In genomic region chr12:118840878-118841277, GRCh38 we compare ENCODE assay signal across 23 cellular contexts.
DNase-seq lines count a peak whose midpoint lies in the region; ATAC-seq, FAIRE-seq and TF ChIP-seq lines count a peak whose summit lies in the region.
"Had no signal": no experiment of that assay in that cellular context is flagged by ENCODE, and none has a peak within 500 bp of the region (broad histone marks: within the 10 kb centered on the region; RNA-seq: fewer than 3 reads in every experiment).

No MANE protein-coding gene starts in this region.

- H3K9ac ChIP-seq in HepG2 (ENCODE audit: insufficient read depth, low read depth, low read length) = no peak overlapping the region
- no peak overlapping the region for H3K9ac ChIP-seq in GM12878 (ENCODE audit: control insufficient read depth, insufficient read depth, low read length)
- H3K9ac ChIP-seq in mammary epithelial cell (ENCODE audit: insufficient read depth, low read length) = no peak overlapping the region
- H3K9ac ChIP-seq: BLaER1 had no signal

- POLR2A ChIA-PET in HepG2 (lab: Yijun Ruan, JAX) (no interaction called here), GM12878 (lab: Charles Lee) (no interaction called here)

- no peak overlapping the region for H3K4me2 ChIP-seq in HepG2 (ENCODE audit: low read depth, low read length)
- no peak overlapping the region for H3K4me2 ChIP-seq in GM12878 (ENCODE audit: control insufficient read depth, insufficient read depth)
- no peak overlapping the region for H3K4me2 ChIP-seq in mammary epithelial cell (ENCODE audit: insufficient read depth, low read depth, low read length)
- H3K4me2 ChIP-seq: BLaER1 had no signal

- H3K4me1 ChIP-seq in HepG2 (ENCODE audit: insufficient read depth, low read length) (no peaks in the 10 kb centered on the region), right lobe of liver (no peaks in the 10 kb centered on the region), GM12878 (ENCODE audit: control insufficient read depth, insufficient read depth, low read length) (no peaks in the 10 kb centered on the region), mammary epithelial cell (ENCODE audit: insufficient read depth, low read length) (no peaks in the 10 kb centered on the region)
- H3K4me1 ChIP-seq: BE2C had no signal

- H2AFZ ChIP-seq in HepG2 (ENCODE audit: low read length) = no peak overlapping the region
- H2AFZ ChIP-seq in GM12878 (ENCODE audit: control insufficient read depth, low read depth, low read length) = no peak overlapping the region
- no peak overlapping the region for H2AFZ ChIP-seq in mammary epithelial cell (ENCODE audit: low read depth, low read length)

- RAD21 ChIA-PET in GM12878 (lab: Charles Lee; ENCODE audit: unreplicated experiment) = no interaction called here

- TF ChIP-seq RAD21 in HepG2 (CRISPR knock-in tag; IDR thresholded peaks at IDR 0.05) (no peak), GM12878 (IDR thresholded peaks at IDR 0.05; ENCODE audit: insufficient read depth, low read depth, low read length) (no peak)

- no peak overlapping the region for H3K4me3 ChIP-seq in HepG2 (replicated peaks in 1 of 3; ENCODE audit: insufficient read depth in 1 of 3, low read depth in 2 of 3, low read length in 3 of 3)
- H3K4me3 ChIP-seq in right lobe of liver = no peak overlapping the region
- H3K4me3 ChIP-seq in GM12878 = no peak overlapping the region
- no peak overlapping the region for H3K4me3 ChIP-seq in mammary epithelial cell (replicated peaks in 1 of 3; ENCODE audit: insufficient read depth in 1 of 3, low read depth in 2 of 3, low read length in 3 of 3)
- H3K4me3 ChIP-seq: BLaER1 had no signal

- H3K27ac ChIP-seq in HepG2 (ENCODE audit: extremely low read length, insufficient read depth, low read length) (no peak overlapping the region), right lobe of liver (no peak overlapping the region), GM12878 (ENCODE audit: control insufficient read depth, insufficient read depth) (no peak overlapping the region), mammary epithelial cell (ENCODE audit: insufficient read depth, low read depth, low read length) (no peak overlapping the region)
- H3K27ac ChIP-seq: BLaER1 had no signal

- intact Hi-C loops in HepG2 (cut with micrococcal nuclease; ENCODE audit: unreplicated experiment) = loop anchor here (2.0 kb wide), 1 partner anchor 126 kb away; no protein-coding TSS in a partner anchor
- intact Hi-C loops in right lobe of liver (cut with DNase I) = no loop called here
- intact Hi-C loops in GM12878 (cut with micrococcal nuclease; ENCODE audit: unreplicated experiment) = loop anchor here (5.0 to 10.0 kb wide), 2 partner anchors 126 to 434 kb away; no protein-coding TSS in a partner anchor
- intact Hi-C loops in mammary epithelial cell (cut with micrococcal nuclease) = no loop called here

- H4K20me1 ChIP-seq in HepG2 (ENCODE audit: insufficient read depth, low read length) (no peaks in the 10 kb centered on the region), GM12878 (ENCODE audit: control insufficient read depth, insufficient read depth) (no peaks in the 10 kb centered on the region), mammary epithelial cell (ENCODE audit: insufficient read depth, low read length) (no peaks in the 10 kb centered on the region)
- H4K20me1 ChIP-seq: BLaER1 had no signal

- H3K79me2 ChIP-seq in HepG2 (ENCODE audit: insufficient read depth, low read length) (no peaks in the 10 kb centered on the region), GM12878 (ENCODE audit: control insufficient read depth, insufficient read depth, low read length) (no peaks in the 10 kb centered on the region), mammary epithelial cell (ENCODE audit: insufficient read depth, low read length) (no peaks in the 10 kb centered on the region)

- ATAC-seq in HepG2 (no peak), right lobe of liver (no peak), GM12878 (no peak)

- BruUV-seq in HepG2 (replicated peaks; lab: Mats Ljungman, UMichigan) (no TSS peak), GM12878 (replicated peaks; lab: Mats Ljungman, UMichigan) (no TSS peak), mammary epithelial cell (replicated peaks; lab: Mats Ljungman, UMichigan) (no TSS peak)

- H3K27me3 ChIP-seq in HepG2 (ENCODE audit: control insufficient read depth in 1 of 2, insufficient read depth in 2 of 2, low read length in 2 of 2) = no peaks in the 10 kb centered on the region; a peak in 1 of 5 replicates
- H3K27me3 ChIP-seq in right lobe of liver = no peaks in the 10 kb centered on the region
- no peaks in the 10 kb centered on the region for H3K27me3 ChIP-seq in GM12878 (replicated peaks in 1 of 2; ENCODE audit: control insufficient read depth in 2 of 2, insufficient read depth in 2 of 2, low read length in 1 of 2)
- H3K27me3 ChIP-seq in mammary epithelial cell (ENCODE audit: insufficient read depth, low read length) = no peaks in the 10 kb centered on the region
- H3K27me3 ChIP-seq: BE2C, BLaER1 had no signal

- dilution Hi-C loops in mammary epithelial cell (cut with HindIII; ENCODE audit: low sequenced_read_pairs) = no loop called here

- no peak for TF ChIP-seq CTCF in HepG2 (CRISPR knock-in tag; IDR thresholded peaks at IDR 0.05)
- no peak for TF ChIP-seq CTCF in right lobe of liver (IDR thresholded peaks at IDR 0.05)
- TF ChIP-seq CTCF in GM12878 (IDR thresholded peaks at IDR 0.05 in 2 of 3, conservative IDR thresholded peaks at IDR 0.05 in 1 of 3; ENCODE audit: control insufficient read depth in 2 of 3, extremely low read depth in 1 of 3, insufficient read depth in 1 of 3, low read depth in 3 of 3, low read length in 3 of 3) = no peak
- no peak for TF ChIP-seq CTCF in mammary epithelial cell (conservative IDR thresholded peaks at IDR 0.05 in 1 of 2, IDR thresholded peaks at IDR 0.05 in 1 of 2; ENCODE audit: extremely low read depth in 1 of 2, insufficient read depth in 1 of 2, low read depth in 1 of 2, low read length in 2 of 2)

- no peak for DNase-seq in HepG2 (ENCODE audit: low spot score)
- DNase-seq in right lobe of liver = no peak
- no peak for DNase-seq in GM12878 (ENCODE audit: low read depth, low spot score)
- no peak for DNase-seq in mammary epithelial cell
- no peak for DNase-seq in SHP77 (lab: John Stamatoyannopoulos, UW)
- DNase-seq: 8988T; BE2C; C1 segment of cervical spinal cord; CD4-positive, alpha-beta memory T cell; CD4-positive, CD25-positive, alpha-beta regulatory T cell; CD8-positive, alpha-beta memory T cell; COR-L47; DMS 273 treated with DMSO at 0.1 percent for 48 hours; DMS153; DMS53; DMS79; DND-41; EL; GDM1 had no signal

- TF ChIP-seq POLR2A in HepG2 (IDR thresholded peaks at IDR 0.05; ENCODE audit: insufficient read depth in 1 of 2, low read depth in 2 of 2, low read length in 2 of 2) (no peak), right lobe of liver (IDR thresholded peaks at IDR 0.05) (no peak), GM12878 (IDR thresholded peaks at IDR 0.05; ENCODE audit: low read depth, low read length) (no peak)

- in situ Hi-C loops in HepG2 (cut with HindIII; ENCODE audit: extremely low pct_ligation_motif_present, low pct_unique_long_range_greater_than_20kb) = no loop called here
- in situ Hi-C loops in GM12878 (cut with MboI) = no loop called here
- in situ Hi-C loops in mammary epithelial cell (cut with MboI; ENCODE audit: low sequenced_read_pairs in 2 of 2) = no loop called here

- CTCF ChIA-PET in HepG2 (lab: Yijun Ruan, JAX; ENCODE audit: low intra/inter-chr PET ratio, low total read pairs) (interaction anchor here (1.2 to 1.4 kb wide), 3 partner anchors 126 to 436 kb away, joined by 4 to 6 read pairs (median 6); no protein-coding TSS in a partner anchor), GM12878 (lab: Yijun Ruan, JAX) (no interaction called here), mammary epithelial cell (lab: Charles Lee; ENCODE audit: low non-redundant PET) (no interaction called here)

- no peaks in the 10 kb centered on the region for H3K36me3 ChIP-seq in HepG2 (replicated peaks in 1 of 2; ENCODE audit: control insufficient read depth in 1 of 2, insufficient read depth in 2 of 2, low read length in 2 of 2)
- H3K36me3 ChIP-seq in right lobe of liver = no peaks in the 10 kb centered on the region
- H3K36me3 ChIP-seq in GM12878 (ENCODE audit: control insufficient read depth in 2 of 2, insufficient read depth in 2 of 2, low read length in 1 of 2) = no peaks in the 10 kb centered on the region
- H3K36me3 ChIP-seq in mammary epithelial cell (ENCODE audit: insufficient read depth, low read length) = no peaks in the 10 kb centered on the region
- H3K36me3 ChIP-seq: BE2C, BLaER1 had no signal

- TF ChIP-seq EP300 in HepG2 (IDR thresholded peaks at IDR 0.05; ENCODE audit: low read depth in 2 of 2, low read length in 2 of 2) (no peak), HepG2 (CRISPR knock-in tag; IDR thresholded peaks at IDR 0.05; ENCODE audit: borderline replicate concordance) (no peak), GM12878 (IDR thresholded peaks at IDR 0.05; ENCODE audit: borderline replicate concordance in 1 of 2, control insufficient read depth in 1 of 2, low read depth in 2 of 2, low read length in 2 of 2) (no peak)

- FAIRE-seq in HepG2 (lab: Jason Lieb, UNC) (no peak), GM12878 (lab: Jason Lieb, UNC) (no peak)
- FAIRE-seq: A204.1, GM12891, GM19239 had no signal

- SMC1A ChIA-PET in GM12878 (lab: Charles Lee; ENCODE audit: uncharacterized antibody, unreplicated experiment) = no interaction called here

- H3K9me3 ChIP-seq in HepG2 (ENCODE audit: low read length) (no peaks in the 10 kb centered on the region), right lobe of liver (no peaks in the 10 kb centered on the region), GM12878 (replicated peaks; ENCODE audit: control insufficient read depth, insufficient read depth, low read length) (no peaks in the 10 kb centered on the region), mammary epithelial cell (replicated peaks; ENCODE audit: insufficient read depth, low read length) (peaks cover 12% of the 10 kb centered on the region)
- H3K9me3 ChIP-seq: BE2C, BLaER1 had no signal

TF ChIP-seq in HepG2, 621 proteins besides CTCF, POLR2A, EP300 and RAD21 (continues in another document):
- no peak for TF ChIP-seq SP4 (CRISPR knock-in tag; IDR thresholded peaks at IDR 0.05)

Comparison
In these comparisons a context has a peak if more than half of its experiments do, and no peak if none do; other contexts are left out.
1. intact Hi-C loops: an anchor here in HepG2 (2.0 kb wide) and GM12878 (5.0 to 10.0 kb wide); none called in right lobe of liver and mammary epithelial cell.
2. Of the 75 proteins assayed by ChIP-seq in both HepG2 and GM12878: peak only in HepG2: none; only in GM12878: none; in both: ZBTB40; in neither: 74.